19 cellular contexts compared by ENCODE assay signal in genomic region chr1:224262373-224263054, GRCh38.
A peak's percentile ranks its signal among the peaks of the same experiment; 100 is the strongest.
DNase-seq lines count a peak whose midpoint lies in the region; ATAC-seq and TF ChIP-seq lines count a peak whose summit lies in the region.
"Had no signal": no experiment of that assay in that cellular context is flagged by ENCODE, and none has a peak within 500 bp of the region (broad histone marks: within the 10 kb centered on the region; RNA-seq: fewer than 3 reads in every experiment).

No MANE protein-coding gene starts in this region.

- H3K27me3 ChIP-seq in SJCRH30, result no peaks in the 10 kb centered on the region
- no peaks in the 10 kb centered on the region for H3K27me3 ChIP-seq in SK-N-SH (ENCODE audit: insufficient read depth)

- CTCF ChIA-PET in SK-N-SH (lab: Yijun Ruan, JAX), result no interaction called here

- TF ChIP-seq EP300 in SK-N-SH (IDR thresholded peaks at IDR 0.05; ENCODE audit: borderline replicate concordance in 1 of 2, low read depth in 1 of 2, low read length in 1 of 2), result no peak

- H3K27ac Mint-ChIP-seq in chondrocyte (ENCODE audit: unreplicated experiment), result peak overlapping the region; percentile 53
- peak overlapping the region in 8 of 10 donors; percentile 3 to 60 (median 20) for H3K27ac Mint-ChIP-seq in naive thymus-derived CD8-positive, alpha-beta T cell
- H3K27ac Mint-ChIP-seq: activated naive CD4-positive, alpha-beta T cell treated with anti-CD3 and anti-CD28 coated beads, Interleukin-2, amount 50 U/mL, for 72 hours; GM23338 had no signal

- TF ChIP-seq RAD21 in SK-N-SH (IDR thresholded peaks at IDR 0.05; ENCODE audit: low read length), result no peak

- H3K9me2 ChIP-seq in SK-N-SH, result no peaks in the 10 kb centered on the region

- H3K4me2 ChIP-seq in SK-N-SH, result no peak overlapping the region
- H3K4me2 ChIP-seq: GM23338 had no signal

- POLR2A ChIA-PET in naive thymus-derived CD8-positive, alpha-beta T cell (lab: Charles Lee), result no interaction called here
- POLR2A ChIA-PET in SK-N-SH (lab: Yijun Ruan, JAX), result interaction anchor here (0.7 kb wide), 1 partner anchor 41 kb away, joined by 3 read pairs; no protein-coding TSS in a partner anchor

- H3K4me1 Mint-ChIP-seq in chondrocyte (ENCODE audit: low read depth), result peaks cover 4% of the 10 kb centered on the region
- peaks cover 13 to 20% (median 17%) of the 10 kb centered on the region in 4 donors for H3K4me1 Mint-ChIP-seq in naive thymus-derived CD8-positive, alpha-beta T cell

- H3K4me1 ChIP-seq in SJCRH30 (peaks cover 22% of the 10 kb centered on the region), SK-N-SH (ENCODE audit: control insufficient read depth in 1 of 2, insufficient read depth in 2 of 2, low read depth in 1 of 2, low read length in 1 of 2) (no peaks in the 10 kb centered on the region)

- H3K27me3 Mint-ChIP-seq in chondrocyte (ENCODE audit: low read depth), result no peaks in the 10 kb centered on the region
- H3K27me3 Mint-ChIP-seq in naive thymus-derived CD8-positive, alpha-beta T cell, result no peaks in the 10 kb centered on the region

- no peaks in the 10 kb centered on the region for H3K79me2 ChIP-seq in SK-N-SH (ENCODE audit: insufficient read depth)

- H3K36me3 Mint-ChIP-seq in chondrocyte (ENCODE audit: low read depth), result peaks cover 10% of the 10 kb centered on the region
- peaks cover 0 to 57% (median 12%) of the 10 kb centered on the region in 3 donors for H3K36me3 Mint-ChIP-seq in naive thymus-derived CD8-positive, alpha-beta T cell

- 96% methylated on average over 2 of the region's 2 CpGs for WGBS in SK-N-SH (ENCODE audit: low lambda C conversion rate)

- no peaks in the 10 kb centered on the region for H4K20me1 ChIP-seq in SK-N-SH (ENCODE audit: insufficient read depth)

- no peak overlapping the region for H2AFZ ChIP-seq in SK-N-SH (ENCODE audit: low read depth)
- H2AFZ ChIP-seq: GM23338 had no signal

- H3K9ac ChIP-seq in SK-N-SH, result no peak overlapping the region

- H3K4me3 ChIP-seq in SJCRH30 (no peak overlapping the region), SK-N-SH (ENCODE audit: low read depth in 2 of 2, low read length in 1 of 2) (no peak overlapping the region)
- H3K4me3 ChIP-seq: GM23338 had no signal

- H3K36me3 ChIP-seq in SJCRH30, result peaks cover 13% of the 10 kb centered on the region; the same call in 1 of the 2 replicates
- peaks cover 0 to 29% of the 10 kb centered on the region in 2 experiments for H3K36me3 ChIP-seq in SK-N-SH (replicated peaks in 1 of 2; ENCODE audit: control insufficient read depth in 1 of 2, insufficient read depth in 2 of 2, low read length in 1 of 2)

- no peaks in the 10 kb centered on the region for H3K9me3 Mint-ChIP-seq in chondrocyte (ENCODE audit: low read depth)
- H3K9me3 Mint-ChIP-seq in naive thymus-derived CD8-positive, alpha-beta T cell, result no peaks in the 10 kb centered on the region
- H3K9me3 Mint-ChIP-seq: GM23338 had no signal

- H3K4me3 Mint-ChIP-seq in chondrocyte (ENCODE audit: unreplicated experiment), result no peak overlapping the region
- H3K4me3 Mint-ChIP-seq in naive thymus-derived CD8-positive, alpha-beta T cell, result peak overlapping the region in 2 of 10 donors; percentile 15 to 43
- H3K4me3 Mint-ChIP-seq: GM23338 had no signal

- DNase-seq in H4 (ENCODE audit: low spot score) (peak; percentile 60), SJCRH30 (peak; percentile 74 to 92), chondrocyte (ENCODE audit: low spot score) (no peak), NCI-H2081 treated with DMSO at 0.1 percent for 48 hours (lab: John Stamatoyannopoulos, UW) (no peak), D341Med (ENCODE audit: low spot score) (no peak), SK-N-SH (no peak)
- no peak for DNase-seq in naive thymus-derived CD8-positive, alpha-beta T cell
- DNase-seq: activated CD8-positive, alpha-beta memory T cell treated with anti-CD3 and anti-CD28 coated beads for 24 hours; cerebellar nuclear complex; erythroblast; hypothalamus; left ventricle myocardium superior; NCI-H2029; occipital lobe; RPMI8226; T-helper 9 cell had no signal

- H3F3A ChIP-seq in SK-N-SH (replicated peaks; ENCODE audit: insufficient read depth), result peaks cover 21% of the 10 kb centered on the region

- H3K9me3 ChIP-seq in SJCRH30 (replicated peaks) (no peaks in the 10 kb centered on the region), SK-N-SH (no peaks in the 10 kb centered on the region)

- H3K27ac ChIP-seq in SJCRH30, result peak overlapping the region; percentile 55
- no peak overlapping the region for H3K27ac ChIP-seq in SK-N-SH (ENCODE audit: low read depth in 2 of 2, low read length in 1 of 2)

- no peak for ATAC-seq in naive thymus-derived CD8-positive, alpha-beta T cell
- ATAC-seq in GM19035 (IDR thresholded peaks at IDR 0.05; ENCODE audit: unreplicated experiment), result no peak
- ATAC-seq: activated naive CD4-positive, alpha-beta T cell treated with anti-CD3 and anti-CD28 coated beads, Interleukin-2, amount 50 U/mL, for 72 hours; GM23338; left ventricle myocardium superior had no signal

- no peak for TF ChIP-seq CTCF in chondrocyte (IDR thresholded peaks at IDR 0.05)
- no peak for TF ChIP-seq CTCF in SK-N-SH (IDR thresholded peaks at IDR 0.05)

TF ChIP-seq in SK-N-SH, 30 proteins besides CTCF, POLR2A, EP300 and RAD21:
- no peak for TF ChIP-seq EZH2phosphoT487 (IDR thresholded peaks at IDR 0.05; ENCODE audit: borderline replicate concordance, low read depth)
- TF ChIP-seq MXI1 (IDR thresholded peaks at IDR 0.05; ENCODE audit: low read depth, low read length), result no peak
- TF ChIP-seq GATA2 (CRISPR knock-in tag; IDR thresholded peaks at IDR 0.05), result no peak

Comparison
In these comparisons a context has a peak if more than half of its experiments do, and no peak if none do; other contexts are left out.
1. DNase-seq: peak in H4 (single experiment) and SJCRH30 (2 of 2); none in chondrocyte (single experiment), naive thymus-derived CD8-positive, alpha-beta T cell (0 of 10), NCI-H2081 treated with DMSO at 0.1 percent for 48 hours (single experiment), D341Med (single experiment) and SK-N-SH (single experiment).